Comparison of ENCODE assay signal across 1 cellular context in the genomic region with DNA sequence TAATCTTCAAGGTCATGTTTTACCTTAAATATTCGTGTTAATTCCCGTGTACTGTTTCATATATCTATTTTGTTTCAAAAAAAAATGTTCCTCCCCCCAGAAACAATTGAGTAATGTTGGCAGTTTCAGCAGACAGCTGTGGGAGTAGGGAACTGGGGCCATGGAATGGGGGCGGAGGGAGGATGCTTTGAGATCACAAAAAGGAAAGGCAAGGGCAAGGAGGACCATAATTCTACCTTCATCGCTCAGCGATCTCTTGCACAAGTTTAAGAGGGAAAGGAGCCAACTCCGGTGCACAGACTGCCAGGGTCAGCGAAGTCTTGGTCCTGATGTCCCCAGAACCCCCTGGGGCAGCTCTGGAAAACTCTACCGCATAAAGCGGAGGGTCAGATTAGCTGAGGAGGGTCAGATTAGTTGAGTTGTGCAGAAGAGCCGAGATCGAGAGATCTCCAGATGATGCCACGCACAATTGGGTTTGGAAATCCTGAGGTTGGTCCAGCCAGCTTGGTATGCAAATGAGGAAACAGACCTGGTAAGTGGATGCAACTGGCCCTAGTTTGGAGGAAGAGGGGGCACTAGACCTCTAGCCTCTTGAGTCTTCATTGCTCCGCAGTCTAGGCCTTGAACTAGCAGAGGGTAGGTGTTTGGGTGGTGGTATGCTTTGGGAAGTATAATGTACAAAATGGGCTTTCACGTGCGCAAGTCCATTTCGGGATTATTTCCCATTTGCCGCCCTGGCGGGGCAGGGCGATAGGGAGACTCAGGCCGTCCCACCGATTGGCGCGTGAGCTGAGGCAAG.
TF ChIP-seq lines count a peak whose summit lies in the region.

No MANE protein-coding gene starts in this region.

TF ChIP-seq in GM23338, 12 proteins besides CTCF, POLR2A, EP300 and RAD21:
- TF ChIP-seq EZH2 (IDR thresholded peaks at IDR 0.05; ENCODE audit: low read depth, unreplicated experiment): peak; percentile 89
- TF ChIP-seq, protein P1, sequence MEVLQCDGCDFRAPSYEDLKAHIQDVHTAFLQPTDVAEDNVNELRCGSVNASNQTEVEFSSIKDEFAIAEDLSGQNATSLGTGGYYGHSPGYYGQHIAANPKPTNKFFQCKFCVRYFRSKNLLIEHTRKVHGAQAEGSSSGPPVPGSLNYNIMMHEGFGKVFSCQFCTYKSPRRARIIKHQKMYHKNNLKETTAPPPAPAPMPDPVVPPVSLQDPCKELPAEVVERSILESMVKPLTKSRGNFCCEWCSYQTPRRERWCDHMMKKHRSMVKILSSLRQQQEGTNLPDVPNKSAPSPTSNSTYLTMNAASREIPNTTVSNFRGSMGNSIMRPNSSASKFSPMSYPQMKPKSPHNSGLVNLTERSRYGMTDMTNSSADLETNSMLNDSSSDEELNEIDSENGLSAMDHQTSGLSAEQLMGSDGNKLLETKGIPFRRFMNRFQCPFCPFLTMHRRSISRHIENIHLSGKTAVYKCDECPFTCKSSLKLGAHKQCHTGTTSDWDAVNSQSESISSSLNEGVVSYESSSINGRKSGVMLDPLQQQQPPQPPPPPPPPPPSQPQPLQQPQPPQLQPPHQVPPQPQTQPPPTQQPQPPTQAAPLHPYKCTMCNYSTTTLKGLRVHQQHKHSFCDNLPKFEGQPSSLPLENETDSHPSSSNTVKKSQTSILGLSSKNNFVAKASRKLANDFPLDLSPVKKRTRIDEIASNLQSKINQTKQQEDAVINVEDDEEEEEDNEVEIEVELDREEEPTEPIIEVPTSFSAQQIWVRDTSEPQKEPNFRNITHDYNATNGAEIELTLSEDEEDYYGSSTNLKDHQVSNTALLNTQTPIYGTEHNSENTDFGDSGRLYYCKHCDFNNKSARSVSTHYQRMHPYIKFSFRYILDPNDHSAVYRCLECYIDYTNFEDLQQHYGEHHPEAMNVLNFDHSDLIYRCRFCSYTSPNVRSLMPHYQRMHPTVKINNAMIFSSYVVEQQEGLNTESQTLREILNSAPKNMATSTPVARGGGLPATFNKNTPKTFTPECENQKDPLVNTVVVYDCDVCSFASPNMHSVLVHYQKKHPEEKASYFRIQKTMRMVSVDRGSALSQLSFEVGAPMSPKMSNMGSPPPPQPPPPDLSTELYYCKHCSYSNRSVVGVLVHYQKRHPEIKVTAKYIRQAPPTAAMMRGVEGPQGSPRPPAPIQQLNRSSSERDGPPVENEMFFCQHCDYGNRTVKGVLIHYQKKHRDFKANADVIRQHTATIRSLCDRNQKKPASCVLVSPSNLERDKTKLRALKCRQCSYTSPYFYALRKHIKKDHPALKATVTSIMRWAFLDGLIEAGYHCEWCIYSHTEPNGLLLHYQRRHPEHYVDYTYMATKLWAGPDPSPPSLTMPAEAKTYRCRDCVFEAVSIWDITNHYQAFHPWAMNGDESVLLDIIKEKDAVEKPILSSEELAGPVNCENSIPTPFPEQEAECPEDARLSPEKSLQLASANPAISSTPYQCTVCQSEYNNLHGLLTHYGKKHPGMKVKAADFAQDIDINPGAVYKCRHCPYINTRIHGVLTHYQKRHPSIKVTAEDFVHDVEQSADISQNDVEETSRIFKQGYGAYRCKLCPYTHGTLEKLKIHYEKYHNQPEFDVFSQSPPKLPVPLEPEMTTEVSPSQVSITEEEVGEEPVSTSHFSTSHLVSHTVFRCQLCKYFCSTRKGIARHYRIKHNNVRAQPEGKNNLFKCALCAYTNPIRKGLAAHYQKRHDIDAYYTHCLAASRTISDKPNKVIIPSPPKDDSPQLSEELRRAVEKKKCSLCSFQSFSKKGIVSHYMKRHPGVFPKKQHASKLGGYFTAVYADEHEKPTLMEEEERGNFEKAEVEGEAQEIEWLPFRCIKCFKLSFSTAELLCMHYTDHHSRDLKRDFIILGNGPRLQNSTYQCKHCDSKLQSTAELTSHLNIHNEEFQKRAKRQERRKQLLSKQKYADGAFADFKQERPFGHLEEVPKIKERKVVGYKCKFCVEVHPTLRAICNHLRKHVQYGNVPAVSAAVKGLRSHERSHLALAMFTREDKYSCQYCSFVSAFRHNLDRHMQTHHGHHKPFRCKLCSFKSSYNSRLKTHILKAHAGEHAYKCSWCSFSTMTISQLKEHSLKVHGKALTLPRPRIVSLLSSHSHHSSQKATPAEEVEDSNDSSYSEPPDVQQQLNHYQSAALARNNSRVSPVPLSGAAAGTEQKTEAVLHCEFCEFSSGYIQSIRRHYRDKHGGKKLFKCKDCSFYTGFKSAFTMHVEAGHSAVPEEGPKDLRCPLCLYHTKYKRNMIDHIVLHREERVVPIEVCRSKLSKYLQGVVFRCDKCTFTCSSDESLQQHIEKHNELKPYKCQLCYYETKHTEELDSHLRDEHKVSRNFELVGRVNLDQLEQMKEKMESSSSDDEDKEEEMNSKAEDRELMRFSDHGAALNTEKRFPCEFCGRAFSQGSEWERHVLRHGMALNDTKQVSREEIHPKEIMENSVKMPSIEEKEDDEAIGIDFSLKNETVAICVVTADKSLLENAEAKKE (CRISPR knock-in tag; IDR thresholded peaks at IDR 0.05): no peak
- TF ChIP-seq, protein P2, sequence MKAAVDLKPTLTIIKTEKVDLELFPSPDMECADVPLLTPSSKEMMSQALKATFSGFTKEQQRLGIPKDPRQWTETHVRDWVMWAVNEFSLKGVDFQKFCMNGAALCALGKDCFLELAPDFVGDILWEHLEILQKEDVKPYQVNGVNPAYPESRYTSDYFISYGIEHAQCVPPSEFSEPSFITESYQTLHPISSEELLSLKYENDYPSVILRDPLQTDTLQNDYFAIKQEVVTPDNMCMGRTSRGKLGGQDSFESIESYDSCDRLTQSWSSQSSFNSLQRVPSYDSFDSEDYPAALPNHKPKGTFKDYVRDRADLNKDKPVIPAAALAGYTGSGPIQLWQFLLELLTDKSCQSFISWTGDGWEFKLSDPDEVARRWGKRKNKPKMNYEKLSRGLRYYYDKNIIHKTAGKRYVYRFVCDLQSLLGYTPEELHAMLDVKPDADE (IDR thresholded peaks at IDR 0.05): no peak
